ENCODE assay signal across 8 cellular contexts in genomic region chr12:31958601-31959000, GRCh38. TPM values are rescaled to one million over a fixed set of nuclear protein-coding genes. Genes with fewer than 3 reads are reported as not detected.
DNase-seq lines count a peak whose midpoint lies in the region; ATAC-seq and TF ChIP-seq lines count a peak whose summit lies in the region.

No MANE protein-coding gene starts in this region.

- H3K9ac ChIP-seq in SU-DHL-6 (ENCODE audit: low read length), result peak overlapping the region; percentile 64

- H3K36me3 ChIP-seq in H7 (replicated peaks; ENCODE audit: control insufficient read depth, insufficient read depth, low read length), result peaks cover 13% of the 10 kb centered on the region
- peaks cover 19% of the 10 kb centered on the region for H3K36me3 ChIP-seq in SU-DHL-6 (ENCODE audit: low read length)

- peak overlapping the region; percentile 88 for H3K4me2 ChIP-seq in SU-DHL-6 (ENCODE audit: low read depth, low read length, poor library complexity, severe bottlenecking)

- no peaks in the 10 kb centered on the region for H3K27me3 ChIP-seq in H7 (ENCODE audit: control insufficient read depth, insufficient read depth, low read length)
- H3K27me3 ChIP-seq in SU-DHL-6 (ENCODE audit: low read length), result no peaks in the 10 kb centered on the region

- no peaks in the 10 kb centered on the region for H3K9me3 ChIP-seq in SU-DHL-6 (ENCODE audit: insufficient read depth, low read length)

- ATAC-seq in GM21367 (IDR thresholded peaks at IDR 0.05; ENCODE audit: unreplicated experiment) (no peak), HG02840 (IDR thresholded peaks at IDR 0.05; ENCODE audit: low FRiP score, unreplicated experiment) (no peak)

- peaks cover 50% of the 10 kb centered on the region for H3K79me2 ChIP-seq in SU-DHL-6 (ENCODE audit: insufficient read depth, low read length)

- H2AFZ ChIP-seq in SU-DHL-6 (ENCODE audit: low read depth, low read length, severe bottlenecking), result peak overlapping the region; percentile 42

- H3K9me2 ChIP-seq in SU-DHL-6 (replicated peaks; ENCODE audit: insufficient read depth, low read length), result no peaks in the 10 kb centered on the region

- peaks cover 27% of the 10 kb centered on the region for H3F3A ChIP-seq in SU-DHL-6 (ENCODE audit: insufficient read depth)

- H4K20me1 ChIP-seq in SU-DHL-6 (ENCODE audit: low read depth, low read length), result no peaks in the 10 kb centered on the region

- DNase-seq in H7 (peak; percentile 27), fibroblast of villous mesenchyme (ENCODE audit: low read depth) (no peak), skeletal muscle cell (ENCODE audit: low read depth) (no peak), NCI-H2029 (lab: John Stamatoyannopoulos, UW) (no peak)
- no peak for DNase-seq in stimulated activated CD4-positive, alpha-beta T cell treated with anti-CD3 and anti-CD28 coated beads, Interleukin-4, amount 100 ng/mL, for 24 hours

- H3K4me3 ChIP-seq in H7 (ENCODE audit: insufficient read depth, low read depth, low read length) (peak overlapping the region; percentile 69), SU-DHL-6 (ENCODE audit: insufficient read depth, low read length, poor library complexity, severe bottlenecking) (peak overlapping the region; percentile 85), fibroblast of villous mesenchyme (ENCODE audit: low read depth, low read length) (peak overlapping the region; percentile 89), skeletal muscle cell (ENCODE audit: low read depth, low read length) (peak overlapping the region; percentile 62)

- no peak for TF ChIP-seq CTCF in SU-DHL-6 (IDR thresholded peaks at IDR 0.05; ENCODE audit: insufficient read depth, low read length, poor library complexity, severe bottlenecking)
- no peak for TF ChIP-seq CTCF in fibroblast of villous mesenchyme (IDR thresholded peaks at IDR 0.05; ENCODE audit: insufficient read depth, low read depth, low read length)

- H3K27ac ChIP-seq in SU-DHL-6 (ENCODE audit: low read depth, low read length), result peak overlapping the region; percentile 89

RNA-seq across cellular contexts. Expression of gene RESF1, which starts 0.6 kb away (rescaled TPM):
- total RNA-seq in H7 (2014; rRNA removed; shearing (Covaris generic)), result 51.8 and 69.6 TPM in 2 replicates
- total RNA-seq in fibroblast of villous mesenchyme, result 25.8 and 28.1 TPM in 2 replicates
